ENCODE assay signal across 16 cellular contexts in the genomic region with DNA sequence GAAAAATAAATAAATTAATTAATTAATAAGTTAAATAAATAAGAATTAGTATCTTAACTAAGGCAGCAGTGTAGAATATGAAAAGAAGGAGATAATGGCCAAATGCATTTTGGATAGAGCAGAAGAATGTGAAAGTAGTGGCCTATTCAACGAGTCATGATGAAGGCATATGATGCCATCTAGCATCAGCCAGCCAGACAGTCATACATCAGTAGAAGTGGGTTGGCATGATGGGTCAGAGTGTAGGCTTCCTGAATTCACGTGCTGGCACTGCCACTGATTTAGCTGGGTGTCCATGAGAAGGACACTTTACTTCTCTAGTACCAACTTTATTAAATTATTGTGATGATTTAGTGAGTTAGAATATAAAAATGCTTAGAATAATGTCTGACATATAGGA.
DNase-seq lines count a peak whose midpoint lies in the region; ATAC-seq and TF ChIP-seq lines count a peak whose summit lies in the region.
"Had no signal": no experiment of that assay in that cellular context is flagged by ENCODE, and none has a peak within 500 bp of the region (broad histone marks: within the 10 kb centered on the region; RNA-seq: fewer than 3 reads in every experiment).

No MANE protein-coding gene starts in this region.

- H3K27me3 ChIP-seq in BLaER1 treated with 17β-estradiol and CSF1 and Interleukin-3, amounts not matched to agents 10 nM and 100 nM = no peaks in the 10 kb centered on the region
- H3K27me3 ChIP-seq in OCI-LY1 (ENCODE audit: insufficient read depth, low read length) (no peaks in the 10 kb centered on the region), H9 (ENCODE audit: insufficient read depth, low read length) (no peaks in the 10 kb centered on the region)
- H3K27me3 ChIP-seq: BE2C had no signal

- no CpG with 5 or more reads among the region's 2 CpGs for WGBS in H9 (ENCODE audit: extremely low coverage, insufficient read length, low lambda C conversion rate)

- H3K9me3 Mint-ChIP-seq in H9 = no peaks in the 10 kb centered on the region; a peak in 1 of 5 replicates

- no peak overlapping the region for H2AK5ac ChIP-seq in H9 (ENCODE audit: insufficient read length, low read length)

- no peak overlapping the region for H3T11ph ChIP-seq in H9 (ENCODE audit: low read length)

- no peaks in the 10 kb centered on the region for H3K79me1 ChIP-seq in H9 (ENCODE audit: insufficient read depth, low read depth, low read length, poor library complexity, severe bottlenecking)

- no peak overlapping the region for H2BK20ac ChIP-seq in H9 (ENCODE audit: low read depth, low read length, poor library complexity, severe bottlenecking)

- H3K27ac ChIP-seq in BLaER1 treated with 17β-estradiol and CSF1 and Interleukin-3, amounts not matched to agents 10 nM and 100 nM = no peak overlapping the region
- no peak overlapping the region for H3K27ac ChIP-seq in OCI-LY1 (ENCODE audit: low read depth, low read length, poor library complexity, severe bottlenecking)
- no peak overlapping the region for H3K27ac ChIP-seq in H9 (ENCODE audit: insufficient read length, low read depth, low read length)

- no peak overlapping the region for H3K23ac ChIP-seq in H9 (ENCODE audit: insufficient read length, low read depth, low read length)

- no peak for ATAC-seq in GM21717 (IDR thresholded peaks at IDR 0.05; ENCODE audit: unreplicated experiment)
- no peak for ATAC-seq in Right ventricle myocardium inferior
- ATAC-seq: T-cell had no signal

- H4K5ac ChIP-seq in H9 (ENCODE audit: insufficient read length, low read depth, low read length) = no peak overlapping the region

- peak overlapping the region in 8 of 11 experiments; percentile 1 to 58 (median 45); a peak in 7 of 22 replicates for H3K4me2 ChIP-seq in BLaER1 treated with 17β-estradiol and CSF1 and Interleukin-3, amounts not matched to agents 10 nM and 100 nM
- H3K4me2 ChIP-seq in OCI-LY1 (ENCODE audit: low read length) = no peak overlapping the region
- no peak overlapping the region for H3K4me2 ChIP-seq in H9 (ENCODE audit: insufficient read depth, insufficient read length, low read length)

- peak overlapping the region; percentile 65; the same call in 1 of the 2 replicates for H2AFZ ChIP-seq in OCI-LY1 (ENCODE audit: low read length)
- no peak overlapping the region for H2AFZ ChIP-seq in H9 (ENCODE audit: low read length)

- H3K9ac ChIP-seq in BLaER1 treated with 17β-estradiol and CSF1 and Interleukin-3, amounts not matched to agents 10 nM and 100 nM = no peak overlapping the region
- H3K9ac ChIP-seq in OCI-LY1 (ENCODE audit: low read length) = no peak overlapping the region
- H3K9ac ChIP-seq in H9 (ENCODE audit: extremely low read depth, insufficient read length, low read length) = no peak overlapping the region

- H3K4me3 Mint-ChIP-seq in H9 = no peak overlapping the region
- H3K4me3 Mint-ChIP-seq: CD4-positive, alpha-beta memory T cell; IgD-negative memory B cell; T-cell had no signal

- H4K8ac ChIP-seq in H9 (replicated peaks; ENCODE audit: insufficient read length, low read depth, low read length) = no peak overlapping the region

- H3K4me1 Mint-ChIP-seq in H9 = no peaks in the 10 kb centered on the region
- H3K4me1 Mint-ChIP-seq: CD4-positive, alpha-beta memory T cell; T-cell had no signal

- H3K27me3 Mint-ChIP-seq in H9 (ENCODE audit: low read depth) = no peaks in the 10 kb centered on the region
- H3K27me3 Mint-ChIP-seq: CD4-positive, alpha-beta memory T cell; IgD-negative memory B cell; T-cell had no signal

- H3K36me3 Mint-ChIP-seq in H9 (ENCODE audit: insufficient read depth in 1 of 3, low read depth in 3 of 3) = no peaks in the 10 kb centered on the region
- H3K36me3 Mint-ChIP-seq: CD4-positive, alpha-beta memory T cell; IgD-negative memory B cell; T-cell had no signal

- H2BK15ac ChIP-seq in H9 (ENCODE audit: low read depth, low read length) = no peak overlapping the region

- H2BK120ac ChIP-seq in H9 (ENCODE audit: low read depth, low read length, poor library complexity, severe bottlenecking) = no peak overlapping the region

- no peaks in the 10 kb centered on the region for H3K36me3 ChIP-seq in BLaER1 treated with 17β-estradiol and CSF1 and Interleukin-3, amounts not matched to agents 10 nM and 100 nM
- H3K36me3 ChIP-seq in OCI-LY1 (ENCODE audit: insufficient read depth, low read length) = no peaks in the 10 kb centered on the region
- H3K36me3 ChIP-seq: BE2C, HAP-1 had no signal

- H4K20me1 ChIP-seq in BLaER1 treated with 17β-estradiol and CSF1 and Interleukin-3, amounts not matched to agents 10 nM and 100 nM = no peaks in the 10 kb centered on the region
- H4K20me1 ChIP-seq in OCI-LY1 (ENCODE audit: insufficient read depth, low read length) (no peaks in the 10 kb centered on the region), H9 (ENCODE audit: control insufficient read depth, insufficient read depth, insufficient read length) (no peaks in the 10 kb centered on the region)

- H3K18ac ChIP-seq in H9 (ENCODE audit: insufficient read length, low read depth, low read length) = no peak overlapping the region

- H3K79me2 ChIP-seq in OCI-LY1 (ENCODE audit: insufficient read depth, low read length) (no peaks in the 10 kb centered on the region), H9 (ENCODE audit: insufficient read depth, low read length) (no peaks in the 10 kb centered on the region)

- H3F3A ChIP-seq in OCI-LY1 (ENCODE audit: insufficient read depth, low read length) = no peaks in the 10 kb centered on the region

- no peak overlapping the region for H4K91ac ChIP-seq in H9 (ENCODE audit: insufficient read length, low read depth, low read length)

- no peak overlapping the region for H3K4me3 ChIP-seq in BLaER1 treated with 17β-estradiol and CSF1 and Interleukin-3, amounts not matched to agents 10 nM and 100 nM
- no peak overlapping the region for H3K4me3 ChIP-seq in OCI-LY1 (ENCODE audit: low read depth, low read length, poor library complexity, severe bottlenecking)
- H3K4me3 ChIP-seq: HAP-1 had no signal

- H3K4ac ChIP-seq in H9 (ENCODE audit: low read depth, low read length) = no peak overlapping the region

- no peaks in the 10 kb centered on the region; a peak in 2 of 22 replicates for H3K9me3 ChIP-seq in BLaER1 treated with 17β-estradiol and CSF1 and Interleukin-3, amounts not matched to agents 10 nM and 100 nM (replicated peaks in 1 of 11)
- no peaks in the 10 kb centered on the region for H3K9me3 ChIP-seq in OCI-LY1 (ENCODE audit: low read length)
- no peaks in the 10 kb centered on the region for H3K9me3 ChIP-seq in H9 (ENCODE audit: control insufficient read depth, low read depth, low read length)
- H3K9me3 ChIP-seq: BE2C, HAP-1 had no signal

- DNase-seq in cerebellar cortex (ENCODE audit: low spot score) (peak; percentile 5), kidney tubule cell (ENCODE audit: low spot score) (peak; percentile 70), NCI-H526 (lab: John Stamatoyannopoulos, UW) (no peak), Right ventricle myocardium inferior (ENCODE audit: missing footprints) (no peak), H9 (no peak)
- DNase-seq: BE2C; CD4-positive, alpha-beta memory T cell; GF-D8; NCI-H1930; NCI-H748 treated with DMSO at 0.1 percent for 48 hours; T-cell had no signal

- H3K27ac Mint-ChIP-seq in H9 = no peak overlapping the region
- H3K27ac Mint-ChIP-seq: CD4-positive, alpha-beta memory T cell; IgD-negative memory B cell; T-cell had no signal

- no peak overlapping the region for H3K14ac ChIP-seq in H9 (ENCODE audit: insufficient read depth, low read length)

- H3K56ac ChIP-seq in H9 (ENCODE audit: insufficient read length, low read depth, low read length) = no peak overlapping the region

- H3K23me2 ChIP-seq in H9 (ENCODE audit: insufficient read length, low read depth, low read length, poor library complexity, severe bottlenecking) = no peaks in the 10 kb centered on the region

- TF ChIP-seq CTCF in OCI-LY1 (IDR thresholded peaks at IDR 0.05; ENCODE audit: low read length) (peak; percentile 8; the same call in 1 of the 2 replicates), H9 (conservative IDR thresholded peaks at IDR 0.05) (no peak)

- no peak overlapping the region for H2BK12ac ChIP-seq in H9 (ENCODE audit: insufficient read length, low read depth, low read length)

- no peaks in the 10 kb centered on the region for H3K9me2 ChIP-seq in OCI-LY1 (ENCODE audit: low read depth, low read length)

- H3K4me1 ChIP-seq in BLaER1 treated with 17β-estradiol and CSF1 and Interleukin-3, amounts not matched to agents 10 nM and 100 nM = peaks cover 8 to 14% (median 11%) of the 10 kb centered on the region in 10 experiments; a peak in 16 of 20 replicates
- H3K4me1 ChIP-seq in OCI-LY1 (ENCODE audit: insufficient read depth, low read length, severe bottlenecking) (peaks cover 13% of the 10 kb centered on the region), H9 (ENCODE audit: insufficient read depth, low read length) (0 out of 2 replicates have a peak, but pooled peaks cover 2% of the 10 kb centered on the region)
- H3K4me1 ChIP-seq: BE2C, HAP-1 had no signal

- no peak overlapping the region for H2BK5ac ChIP-seq in H9 (ENCODE audit: insufficient read length, low read length)

- intact Hi-C loops in Right ventricle myocardium inferior (cut with DNase I) = no loop called here

Comparison
In these comparisons a context has a peak if more than half of its experiments do, and no peak if none do; other contexts are left out.
1. H3K4me2 ChIP-seq: peak in BLaER1 treated with 17β-estradiol and CSF1 and Interleukin-3, amounts not matched to agents 10 nM and 100 nM (8 of 11); none in OCI-LY1 (single experiment) and H9 (single experiment).
2. DNase-seq: peak in cerebellar cortex (single experiment) and kidney tubule cell (single experiment); none in NCI-H526 (0 of 2), Right ventricle myocardium inferior (single experiment) and H9 (single experiment).